ENCODE assay signal across 33 cellular contexts in the genomic region with DNA sequence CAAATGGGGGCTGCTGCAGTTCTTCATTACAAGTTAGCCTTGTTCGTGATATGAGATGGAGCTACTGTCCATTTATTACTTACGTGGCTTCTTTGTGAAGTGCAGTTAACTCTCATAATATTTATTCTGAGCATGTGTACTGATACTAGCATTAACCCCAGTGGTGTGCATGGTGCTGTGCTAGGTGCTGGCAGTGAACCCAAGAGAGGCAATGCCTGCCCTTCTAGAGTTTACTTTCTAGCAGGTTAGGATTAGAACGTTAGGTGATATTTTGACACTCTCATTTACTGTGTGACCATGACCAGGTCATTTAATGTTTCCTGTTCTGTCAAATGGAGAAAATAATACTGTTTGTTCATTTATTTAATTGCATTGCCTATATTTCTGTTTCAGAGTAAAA.
"Had no signal": no experiment of that assay in that cellular context is flagged by ENCODE, and none has a peak within 500 bp of the region (broad histone marks: within the 10 kb centered on the region; RNA-seq: fewer than 3 reads in every experiment).

No MANE protein-coding gene starts in this region.

- DNase-seq: Karpas-422, Kasumi-1, MG63, MM.1S, MV-4-11, NCI-H1048, NCI-H1092, NCI-H1092 treated with DMSO at 0.1 percent for 48 hours, NCI-H1105, NCI-H1105 treated with DMSO at 0.1 percent for 48 hours, NCI-H1417, NCI-H1417 treated with DMSO at 0.1 percent for 48 hours, NCI-H1436, NCI-H1436 treated with DMSO at 0.1 percent for 48 hours, NCI-H146, NCI-H1694, NCI-H1694 treated with DMSO at 0.1 percent for 48 hours, NCI-H187, NCI-H187 treated with DMSO at 0.1 percent for 48 hours, NCI-H1930, NCI-H2029, NCI-H2029 treated with DMSO at 0.1 percent for 48 hours, NCI-H2081, NCI-H2081 treated with DMSO at 0.1 percent for 48 hours, NCI-H2107, NCI-H2171, NCI-H2171 treated with DMSO at 0.1 percent for 48 hours, NCI-H2227 treated with DMSO at 0.1 percent for 48 hours, NCI-H226, NCI-H345, NCI-H446, NCI-H446 treated with DMSO at 0.1 percent for 48 hours, NCI-H510A had no signal
